In genomic region chr17:31936615-31937609, GRCh38 we compare ENCODE assay signal across 8 cellular contexts. TPM values are rescaled to one million over a fixed set of nuclear protein-coding genes. Genes with fewer than 3 reads are reported as not detected.
DNase-seq lines count a peak whose midpoint lies in the region; ATAC-seq and TF ChIP-seq lines count a peak whose summit lies in the region.
"Not testable (repeated sequence)": the region's sequence is repeated elsewhere in the genome, so short reads cannot be mapped to it uniquely, and the experiment has no call there.

Gene SUZ12 (plus strand): TSS chr17:31937007. CDS start chr17:31937247, 240 bp downstream.

- ATAC-seq in GM21576 (IDR thresholded peaks at IDR 0.05; ENCODE audit: unreplicated experiment) = peak; percentile 91
- peak; percentile 94 for ATAC-seq in PC-3
- ATAC-seq in mucosa of descending colon = peak; percentile 99

- not testable (repeated sequence) for H3K36me3 ChIP-seq in PC-3 (ENCODE audit: low read depth, low read length); mucosa of descending colon (ENCODE audit: low read depth)

- intact Hi-C loops in PC-3 (cut with micrococcal nuclease); mucosa of descending colon (cut with DNase I, micrococcal nuclease): not testable (repeated sequence)

- H4K20me1 ChIP-seq in PC-3 (ENCODE audit: low read length) = not testable (repeated sequence)

- BruUV-seq in PC-3 (replicated peaks; lab: Mats Ljungman, UMichigan) = not testable (repeated sequence)

- H3K27me3 ChIP-seq in PC-3 (ENCODE audit: low read length) = not testable (repeated sequence)

- H3K27ac ChIP-seq in PC-3 (ENCODE audit: low read length) (peak within 1 kb of the TSS; percentile 50), epithelial cell of prostate (peak within 1 kb of the TSS; percentile 62)

- not testable (repeated sequence) for H3K9me3 ChIP-seq in PC-3 (ENCODE audit: low read length); mucosa of descending colon

- CTCF ChIA-PET in PC-3 (lab: Charles Lee) = not testable (repeated sequence)

- peak within 1 kb of the TSS; percentile 69 for H3K4me3 ChIP-seq in Jurkat, Clone E6-1 (ENCODE audit: low read length)
- H3K4me3 ChIP-seq in PC-3 (ENCODE audit: low read length) (peak within 1 kb of the TSS; percentile 77), mucosa of descending colon (peak within 1 kb of the TSS; percentile 65)

- POLR2A ChIA-PET in PC-3 (lab: Charles Lee; ENCODE audit: unreplicated experiment) = not testable (repeated sequence)

- peaks cover 37% of the 10 kb centered on the region for H3K79me2 ChIP-seq in PC-3 (ENCODE audit: low read length)

- not testable (repeated sequence) for H3K9me2 ChIP-seq in PC-3 (replicated peaks; ENCODE audit: low read length)

- H3K4me1 ChIP-seq in PC-3 (ENCODE audit: insufficient read depth, low read length) = not testable (repeated sequence)
- peaks cover 10% of the 10 kb centered on the region for H3K4me1 ChIP-seq in mucosa of descending colon (ENCODE audit: low read depth)

- H3F3A ChIP-seq in PC-3 (ENCODE audit: low read length, unreplicated experiment) = not testable (repeated sequence)

- H2AFZ ChIP-seq in PC-3 (ENCODE audit: low read length) = peak within 1 kb of the TSS; percentile 83

- peak within 1 kb of the TSS; percentile 87 for H3K4me2 ChIP-seq in PC-3 (ENCODE audit: low read length)

- not testable (repeated sequence) for TF ChIP-seq CTCF in PC-3 (conservative IDR thresholded peaks at IDR 0.05; ENCODE audit: low read depth, low read length); mucosa of descending colon (IDR thresholded peaks at IDR 0.05)

- peak; percentile 72 for DNase-seq in DMS114 treated with DMSO at 0.1 percent for 48 hours (lab: John Stamatoyannopoulos, UW; ENCODE audit: unreplicated experiment)
- peak; percentile 78 for DNase-seq in Jurkat, Clone E6-1 (ENCODE audit: low read depth, low spot score)
- DNase-seq in PC-3 = peak; percentile 54
- peak; percentile 74 for DNase-seq in activated T-cell treated with anti-CD3 and anti-CD28 coated beads for 1 hour (ENCODE audit: low read depth)
- peak; percentile 5 for DNase-seq in epithelial cell of prostate (ENCODE audit: low read depth, low spot score)
- peak; percentile 89 to 92 (median 90) for DNase-seq in mucosa of descending colon
- DNase-seq in stimulated activated CD8-positive, alpha-beta memory T cell treated with anti-CD3 and anti-CD28 coated beads, Interleukin-2, amount 100 ng/mL, for 1 hour (ENCODE audit: low read depth in 2 of 2) = peak; percentile 62 to 67

- peak within 1 kb of the TSS; percentile 85 for H3K9ac ChIP-seq in PC-3 (ENCODE audit: low read length)

RNA-seq across cellular contexts. Expression of gene SUZ12, which starts in this region (rescaled TPM):
- polyA plus RNA-seq in Jurkat, Clone E6-1 (2012; ENCODE audit: insufficient read depth, insufficient read length) = 37.8 TPM
- total RNA-seq in PC-3 (2014; rRNA removed) (11.5 and 15.8 TPM in 2 replicates), mucosa of descending colon (10 to 100 TPM; 20.0 to 30.7 (median 20.9) TPM)

Comparison
In these comparisons a context has a peak if more than half of its experiments do, and no peak if none do; other contexts are left out.
1. Peak in every context shown above with its lines: DNase-seq, ATAC-seq, H3K4me3 ChIP-seq and H3K27ac ChIP-seq.
2. DNase-seq: peak in every context shown above with its lines; median percentile 90 in mucosa of descending colon; 78 in Jurkat, Clone E6-1; 74 in activated T-cell treated with anti-CD3 and anti-CD28 coated beads for 1 hour; 72 in DMS114 treated with DMSO at 0.1 percent for 48 hours; 64 in stimulated activated CD8-positive, alpha-beta memory T cell treated with anti-CD3 and anti-CD28 coated beads, Interleukin-2, amount 100 ng/mL, for 1 hour; 54 in PC-3; 5 in epithelial cell of prostate.